Comparison of ENCODE assay signal across 12 cellular contexts in the genomic region with DNA sequence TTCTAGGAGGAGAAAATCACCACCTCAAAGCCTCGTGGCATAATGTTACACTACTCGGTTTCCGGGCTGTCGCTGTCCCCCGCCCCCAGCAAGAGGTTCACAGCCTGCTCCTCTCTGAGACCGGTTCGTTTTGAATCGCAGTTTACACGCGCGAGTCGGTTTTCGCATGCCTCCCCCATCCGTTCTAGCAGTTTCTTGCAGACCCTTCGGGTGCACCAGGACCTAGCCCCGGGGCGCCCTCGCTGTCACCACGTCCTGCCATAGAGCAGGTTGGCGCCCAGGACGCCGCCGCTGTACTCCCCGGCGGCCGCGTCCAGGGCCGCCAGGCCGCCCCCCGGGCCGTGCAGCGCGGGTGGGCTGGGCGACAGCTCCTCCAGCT. TPM values are rescaled to one million over a fixed set of nuclear protein-coding genes. Genes with fewer than 3 reads are reported as not detected.
DNase-seq lines count a peak whose midpoint lies in the region; ATAC-seq lines count a peak whose summit lies in the region.
"Had no signal": no experiment of that assay in that cellular context is flagged by ENCODE, and none has a peak within 500 bp of the region (broad histone marks: within the 10 kb centered on the region; RNA-seq: fewer than 3 reads in every experiment).

No MANE protein-coding gene starts in this region.

- H3K36me3 ChIP-seq in CD4-positive, CD25-positive, alpha-beta regulatory T cell (ENCODE audit: control insufficient read depth, insufficient read depth, low read length): no peaks in the 10 kb centered on the region
- no peaks in the 10 kb centered on the region for H3K36me3 ChIP-seq in NT2/D1 (ENCODE audit: insufficient read depth, insufficient read length, low read length)
- H3K36me3 ChIP-seq: cardiac muscle cell had no signal

- H3K9me3 Mint-ChIP-seq in CD4-positive, CD25-positive, alpha-beta regulatory T cell: peaks cover 0 to 12% (median 0%) of the 10 kb centered on the region in 7 donors
- H3K9me3 Mint-ChIP-seq in natural killer cell treated with Interleukin-12 subunit alpha and Interleukin-12 subunit beta and Interleukin-15 and Interleukin-18, amount 100 ng/mL, for 72 hours: no peaks in the 10 kb centered on the region

- peaks cover 5 to 36% (median 26%) of the 10 kb centered on the region in 4 donors for H3K4me1 Mint-ChIP-seq in CD4-positive, CD25-positive, alpha-beta regulatory T cell
- peaks cover 19 to 20% of the 10 kb centered on the region in 2 donors for H3K4me1 Mint-ChIP-seq in natural killer cell treated with Interleukin-12 subunit alpha and Interleukin-12 subunit beta and Interleukin-15 and Interleukin-18, amount 100 ng/mL, for 72 hours (ENCODE audit: low read depth in 2 of 2)

- H3K36me3 Mint-ChIP-seq in CD4-positive, CD25-positive, alpha-beta regulatory T cell: peaks cover 9% of the 10 kb centered on the region
- H3K36me3 Mint-ChIP-seq in natural killer cell treated with Interleukin-12 subunit alpha and Interleukin-12 subunit beta and Interleukin-15 and Interleukin-18, amount 100 ng/mL, for 72 hours: peaks cover 23% of the 10 kb centered on the region

- peaks cover 0 to 12% of the 10 kb centered on the region in 2 experiments for H3K9me3 ChIP-seq in CD4-positive, CD25-positive, alpha-beta regulatory T cell (ENCODE audit: control insufficient read depth in 2 of 2, low read length in 2 of 2)
- H3K9me3 ChIP-seq in NT2/D1 (ENCODE audit: insufficient read depth, low read length): no peaks in the 10 kb centered on the region

- peak; percentile 18 to 70 (median 51) for DNase-seq in CD4-positive, CD25-positive, alpha-beta regulatory T cell
- DNase-seq in NT2/D1 (ENCODE audit: low read depth, low spot score) (no peak), DMS153 (lab: John Stamatoyannopoulos, UW) (no peak), dedifferentiated amniotic fluid mesenchymal stem cell (ENCODE audit: extremely low spot score) (no peak), SK-N-DZ (ENCODE audit: low spot score) (no peak), SKM-1 (lab: John Stamatoyannopoulos, UW; ENCODE audit: unreplicated experiment) (no peak)
- peak; percentile 45 for DNase-seq in activated naive CD4-positive, alpha-beta T cell treated with Interleukin-2 at 50 U/mL for 16 hours
- no peak for DNase-seq in natural killer cell treated with Interleukin-12 subunit alpha and Interleukin-12 subunit beta and Interleukin-15 and Interleukin-18, amount 100 ng/mL, for 72 hours (ENCODE audit: low spot score)

- peaks cover 30% of the 10 kb centered on the region for H3K4me1 ChIP-seq in CD4-positive, CD25-positive, alpha-beta regulatory T cell (ENCODE audit: control insufficient read depth, insufficient read depth, low read length, poor library complexity, severe bottlenecking)
- peaks cover 2% of the 10 kb centered on the region for H3K4me1 ChIP-seq in NT2/D1 (ENCODE audit: insufficient read depth, insufficient read length)
- H3K4me1 ChIP-seq: BLaER1 had no signal

- ATAC-seq in CD4-positive, CD25-positive, alpha-beta regulatory T cell (ENCODE audit: low read depth in 2 of 2): peak; percentile 47 to 48
- ATAC-seq in natural killer cell treated with Interleukin-12 subunit alpha and Interleukin-12 subunit beta and Interleukin-15 and Interleukin-18, amount 100 ng/mL, for 72 hours: peak; percentile 59 to 72
- ATAC-seq: Panc1 had no signal

- H3K4me3 ChIP-seq in CD4-positive, CD25-positive, alpha-beta regulatory T cell (ENCODE audit: low read depth, low read length): no peak overlapping the region
- H3K4me3 ChIP-seq in NT2/D1 (ENCODE audit: insufficient read length, low read depth): peak overlapping the region; percentile 27
- H3K4me3 ChIP-seq: cardiac muscle cell had no signal

- no peak overlapping the region for H3K27ac ChIP-seq in CD4-positive, CD25-positive, alpha-beta regulatory T cell (ENCODE audit: insufficient read depth, low read length, poor library complexity, severe bottlenecking)
- H3K27ac ChIP-seq: BLaER1, cardiac muscle cell had no signal

- H3K4me3 Mint-ChIP-seq in CD4-positive, CD25-positive, alpha-beta regulatory T cell: peak overlapping the region; percentile 46 to 87 (median 80)
- no peak overlapping the region for H3K4me3 Mint-ChIP-seq in natural killer cell treated with Interleukin-12 subunit alpha and Interleukin-12 subunit beta and Interleukin-15 and Interleukin-18, amount 100 ng/mL, for 72 hours

- no peak overlapping the region for H3K27ac Mint-ChIP-seq in CD4-positive, CD25-positive, alpha-beta regulatory T cell
- no peak overlapping the region for H3K27ac Mint-ChIP-seq in natural killer cell treated with Interleukin-12 subunit alpha and Interleukin-12 subunit beta and Interleukin-15 and Interleukin-18, amount 100 ng/mL, for 72 hours

- H3K27me3 Mint-ChIP-seq in CD4-positive, CD25-positive, alpha-beta regulatory T cell: peaks cover 79% of the 10 kb centered on the region
- peaks cover 36 to 60% of the 10 kb centered on the region in 2 donors for H3K27me3 Mint-ChIP-seq in natural killer cell treated with Interleukin-12 subunit alpha and Interleukin-12 subunit beta and Interleukin-15 and Interleukin-18, amount 100 ng/mL, for 72 hours

- peaks cover 62% of the 10 kb centered on the region for H3K27me3 ChIP-seq in CD4-positive, CD25-positive, alpha-beta regulatory T cell (ENCODE audit: control insufficient read depth, insufficient read depth, low read length)
- peaks cover 99% of the 10 kb centered on the region for H3K27me3 ChIP-seq in NT2/D1 (ENCODE audit: insufficient read depth, insufficient read length)

- H3K9ac ChIP-seq in NT2/D1 (ENCODE audit: insufficient read length, low read depth): peak overlapping the region; percentile 61
- H3K9ac ChIP-seq: BLaER1 had no signal

RNA-seq across cellular contexts. Expression of gene NKX2-4, which starts 1.7 kb away (rescaled TPM):
- total RNA-seq in CD4-positive, CD25-positive, alpha-beta regulatory T cell: not detected
- not detected for polyA plus RNA-seq in CD4-positive, CD25-positive, alpha-beta regulatory T cell
- not detected for total RNA-seq in natural killer cell treated with Interleukin-12 subunit alpha and Interleukin-12 subunit beta and Interleukin-15 and Interleukin-18, amount 100 ng/mL, for 72 hours
- 5.4 and 5.5 TPM in 2 replicates for polyA plus RNA-seq in SK-N-DZ (2014; cell fraction: cytosol; rRNA removed)
- polyA plus RNA-seq in SK-N-DZ (2014; cell fraction: nucleus; rRNA removed): 2.4 and 2.6 TPM in 2 replicates
- total RNA-seq: cardiac muscle cell, kidney epithelial cell had no signal
- polyA plus RNA-seq: cardiac muscle cell had no signal

Comparison
In these comparisons a context has a peak if more than half of its experiments do, and no peak if none do; other contexts are left out.
1. DNase-seq: peak in CD4-positive, CD25-positive, alpha-beta regulatory T cell (3 of 3) and activated naive CD4-positive, alpha-beta T cell treated with Interleukin-2 at 50 U/mL for 16 hours (single experiment); none in NT2/D1 (single experiment), natural killer cell treated with Interleukin-12 subunit alpha and Interleukin-12 subunit beta and Interleukin-15 and Interleukin-18, amount 100 ng/mL, for 72 hours (single experiment), DMS153 (single experiment), dedifferentiated amniotic fluid mesenchymal stem cell (single experiment), SK-N-DZ (single experiment) and SKM-1 (single experiment).